ENCODE assay signal across 8 cellular contexts in genomic region chrX:154478728-154479622, GRCh38. TPM values are rescaled to one million over a fixed set of nuclear protein-coding genes. Genes with fewer than 3 reads are reported as not detected.
DNase-seq lines count a peak whose midpoint lies in the region; TF ChIP-seq lines count a peak whose summit lies in the region.

Gene LAGE3, minus strand, starts transcription at chrX:154479281. Its CDS starts 366 bp downstream, at chrX:154478915.

- H3K27ac ChIP-seq in neural progenitor cell: no peak within 1 kb of the TSS
- H3K27ac ChIP-seq in stomach smooth muscle (ENCODE audit: low read length): peak within 1 kb of the TSS; percentile 53

- peaks cover 9% of the 10 kb centered on the region for H3K27me3 Mint-ChIP-seq in neural progenitor cell (ENCODE audit: insufficient read depth, low read depth)

- H3K27ac Mint-ChIP-seq in neural progenitor cell: no peak within 1 kb of the TSS

- no peaks in the 10 kb centered on the region for H3K79me2 ChIP-seq in neural progenitor cell (ENCODE audit: low read depth)

- H3K9me3 ChIP-seq in neural progenitor cell (ENCODE audit: low read depth): no peaks in the 10 kb centered on the region
- no peaks in the 10 kb centered on the region for H3K9me3 ChIP-seq in stomach smooth muscle (ENCODE audit: control insufficient read depth in 2 of 2, low read length in 2 of 2)

- DNase-seq in ELF-1 (ENCODE audit: low read depth, low spot score) (peak; percentile 96), H4 (ENCODE audit: low spot score) (peak; percentile 82), LoVo (ENCODE audit: low spot score) (peak; percentile 85), fibroblast of villous mesenchyme (ENCODE audit: low read depth) (peak; percentile 94), neural progenitor cell (ENCODE audit: low spot score) (peak; percentile 92)
- peak; percentile 97 for DNase-seq in activated effector memory CD4-positive, alpha-beta T cell treated with anti-CD3 and anti-CD28 coated beads, Interleukin-2, amount 50 U/mL, for 16 hours

- H3K4me3 Mint-ChIP-seq in neural progenitor cell: peak within 1 kb of the TSS; percentile 89

- no peaks in the 10 kb centered on the region for H3F3A ChIP-seq in neural progenitor cell (ENCODE audit: low read depth)

- H3K4me1 ChIP-seq in neural progenitor cell: no peaks in the 10 kb centered on the region
- peaks cover 13% of the 10 kb centered on the region for H3K4me1 ChIP-seq in stomach smooth muscle (ENCODE audit: control insufficient read depth, insufficient read depth, low read length)

- TF ChIP-seq CTCF in fibroblast of villous mesenchyme (IDR thresholded peaks at IDR 0.05; ENCODE audit: insufficient read depth, low read depth, low read length) (no peak), neural progenitor cell (IDR thresholded peaks at IDR 0.05) (no peak)

- H3K4me2 ChIP-seq in neural progenitor cell: peak within 1 kb of the TSS; percentile 72

- H2AFZ ChIP-seq in neural progenitor cell (replicated peaks): no peak within 1 kb of the TSS

- no peaks in the 10 kb centered on the region for H4K20me1 ChIP-seq in neural progenitor cell (ENCODE audit: low read depth)

- H3K4me1 Mint-ChIP-seq in neural progenitor cell: peaks cover 5% of the 10 kb centered on the region

- H3K4me3 ChIP-seq in fibroblast of villous mesenchyme (ENCODE audit: low read depth, low read length) (peak within 1 kb of the TSS; percentile 63), neural progenitor cell (peak within 1 kb of the TSS; percentile 51), stomach smooth muscle (ENCODE audit: low read length in 2 of 2) (peak within 1 kb of the TSS; percentile 57 to 72)

- H3K27me3 ChIP-seq in neural progenitor cell (no peaks in the 10 kb centered on the region), stomach smooth muscle (ENCODE audit: control insufficient read depth in 1 of 2, insufficient read depth in 2 of 2, low read length in 2 of 2) (peaks cover 0 to 2% of the 10 kb centered on the region in 2 donors)

- no peaks in the 10 kb centered on the region for H3K36me3 ChIP-seq in neural progenitor cell
- H3K36me3 ChIP-seq in stomach smooth muscle (ENCODE audit: control insufficient read depth in 2 of 2, insufficient read depth in 2 of 2, low read length in 2 of 2): peaks cover 0 to 3% of the 10 kb centered on the region in 2 donors

- H3K9ac ChIP-seq in neural progenitor cell (no peak within 1 kb of the TSS), stomach smooth muscle (ENCODE audit: low read length in 2 of 2) (peak within 1 kb of the TSS; percentile 51 to 57)

- peaks cover 8% of the 10 kb centered on the region for H3K36me3 Mint-ChIP-seq in neural progenitor cell

- TF ChIP-seq POLR2A in Raji (IDR thresholded peaks at IDR 0.05; ENCODE audit: insufficient read depth, low read depth, low read length): peak; percentile 65

- H3K9me3 Mint-ChIP-seq in neural progenitor cell: peaks cover 35% of the 10 kb centered on the region

RNA-seq across cellular contexts. Expression of gene LAGE3, which starts in this region (rescaled TPM):
- total RNA-seq in H4 (2014; rRNA removed; shearing (Covaris generic)): 57.8 and 96.3 TPM in 2 replicates
- total RNA-seq in fibroblast of villous mesenchyme (12.6 and 15.5 TPM in 2 replicates), neural progenitor cell (ENCODE audit: low replicate concordance) (7.6 and 33.3 TPM in 2 replicates)
